Comparison of ENCODE assay signal across 8 cellular contexts in the genomic region with DNA sequence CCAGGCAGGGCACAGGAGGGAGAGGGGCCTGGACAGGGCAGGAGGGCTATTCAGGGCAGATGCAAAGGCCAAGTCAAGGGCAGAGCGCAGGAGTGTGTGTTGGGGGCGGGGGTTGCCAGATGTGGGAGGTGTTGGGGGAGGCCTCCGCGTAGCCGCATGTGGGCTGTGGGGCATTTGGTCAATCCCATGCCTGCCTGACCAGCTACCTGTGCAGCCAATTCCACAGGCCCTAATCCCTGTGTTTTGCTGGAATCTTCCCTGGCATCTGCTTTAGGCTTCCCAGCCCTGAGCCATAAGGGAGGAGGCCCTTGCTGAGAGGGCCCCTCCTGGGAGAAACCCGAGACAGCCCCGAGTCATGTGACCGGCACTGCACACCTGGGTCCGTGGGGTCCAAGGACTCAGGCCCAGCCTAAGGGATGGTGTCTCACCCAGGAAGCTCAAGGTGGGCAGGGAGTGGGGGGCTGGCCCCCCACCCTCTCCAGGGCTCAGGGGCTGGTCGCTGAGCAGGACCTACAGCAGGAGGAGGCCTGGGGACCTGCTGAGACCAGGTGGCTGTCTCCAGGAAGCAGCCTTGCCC. TPM values are rescaled to one million over a fixed set of nuclear protein-coding genes. Genes with fewer than 3 reads are reported as not detected.
A peak's percentile ranks its signal among the peaks of the same experiment; 100 is the strongest.
DNase-seq lines count a peak whose midpoint lies in the region; ATAC-seq and TF ChIP-seq lines count a peak whose summit lies in the region.

No MANE protein-coding gene starts in this region.

- ATAC-seq in HG02870 (IDR thresholded peaks at IDR 0.05; ENCODE audit: unreplicated experiment) (peak; percentile 12), SK-N-SH treated with all-trans-retinoic acid at 6 μM for 48 hours (peak; percentile 27)

- no peak for TF ChIP-seq CTCF in mesothelial cell of epicardium (IDR thresholded peaks at IDR 0.05; ENCODE audit: unreplicated experiment)

- H3K9me3 ChIP-seq in iPS DF 6.9 (ENCODE audit: control insufficient read depth, insufficient read depth, low read length), result no peaks in the 10 kb centered on the region
- H3K9me3 ChIP-seq in thymus (ENCODE audit: control insufficient read depth), result no peaks in the 10 kb centered on the region

- peak; percentile 40 for DNase-seq in activated CD4-positive, alpha-beta T cell treated with anti-CD3 and anti-CD28 coated beads for 48 hours
- DNase-seq in activated CD4-positive, alpha-beta T cell treated with anti-CD3 and anti-CD28 coated beads for 1 hour, result no peak
- DNase-seq in iPS DF 6.9 (ENCODE audit: low read depth, low spot score) (no peak), mesothelial cell of epicardium (ENCODE audit: low spot score in 2 of 2, unreplicated experiment in 2 of 2) (no peak)
- DNase-seq in NK-92 treated with Interleukin-12 subunit alpha and Interleukin-12 subunit beta, amount 100 ng/mL, for 24 hours (lab: John Stamatoyannopoulos, UW), result no peak

- H3K36me3 ChIP-seq in iPS DF 6.9 (ENCODE audit: control insufficient read depth, insufficient read depth, low read length), result peaks cover 2% of the 10 kb centered on the region; the same call in 1 of the 2 replicates
- peaks cover 31% of the 10 kb centered on the region for H3K36me3 ChIP-seq in thymus (ENCODE audit: control insufficient read depth, insufficient read depth)

- H3K4me3 ChIP-seq in iPS DF 6.9 (ENCODE audit: low read length) (no peak overlapping the region), thymus (ENCODE audit: low read length) (peak overlapping the region; percentile 42)

- no peak overlapping the region for H3K4me3 Mint-ChIP-seq in mesothelial cell of epicardium

- no peaks in the 10 kb centered on the region for H3K27me3 ChIP-seq in iPS DF 6.9 (ENCODE audit: control insufficient read depth, insufficient read depth, low read length)
- H3K27me3 ChIP-seq in thymus (ENCODE audit: control insufficient read depth, insufficient read depth), result no peaks in the 10 kb centered on the region

- H3K36me3 Mint-ChIP-seq in mesothelial cell of epicardium, result peaks cover 9% of the 10 kb centered on the region

- H3K4me1 Mint-ChIP-seq in mesothelial cell of epicardium, result peaks cover 15% of the 10 kb centered on the region

- no peak overlapping the region for H3K27ac Mint-ChIP-seq in mesothelial cell of epicardium

- H3K27me3 Mint-ChIP-seq in mesothelial cell of epicardium (ENCODE audit: low read depth), result no peaks in the 10 kb centered on the region

- peak overlapping the region; percentile 31 for H3K27ac ChIP-seq in iPS DF 6.9 (ENCODE audit: low read length)
- peak overlapping the region; percentile 98 for H3K27ac ChIP-seq in thymus (ENCODE audit: low read depth)

- peaks cover 17% of the 10 kb centered on the region for H3K4me1 ChIP-seq in iPS DF 6.9 (ENCODE audit: control insufficient read depth, insufficient read depth, low read length)
- peaks cover 50% of the 10 kb centered on the region for H3K4me1 ChIP-seq in thymus (ENCODE audit: control insufficient read depth, insufficient read depth, low read length)

- WGBS in iPS DF 6.9 (ENCODE audit: insufficient coverage, insufficient read length), result no CpG with 5 or more reads among the region's 10 CpGs
- WGBS in thymus, result 53% methylated on average over 10 of the region's 10 CpGs

- H3K9me3 Mint-ChIP-seq in mesothelial cell of epicardium, result no peaks in the 10 kb centered on the region

TF ChIP-seq in SK-N-SH treated with all-trans-retinoic acid at 6 μM for 48 hours, 23 proteins besides CTCF, POLR2A, EP300 and RAD21:
- TF ChIP-seq, protein P1, sequence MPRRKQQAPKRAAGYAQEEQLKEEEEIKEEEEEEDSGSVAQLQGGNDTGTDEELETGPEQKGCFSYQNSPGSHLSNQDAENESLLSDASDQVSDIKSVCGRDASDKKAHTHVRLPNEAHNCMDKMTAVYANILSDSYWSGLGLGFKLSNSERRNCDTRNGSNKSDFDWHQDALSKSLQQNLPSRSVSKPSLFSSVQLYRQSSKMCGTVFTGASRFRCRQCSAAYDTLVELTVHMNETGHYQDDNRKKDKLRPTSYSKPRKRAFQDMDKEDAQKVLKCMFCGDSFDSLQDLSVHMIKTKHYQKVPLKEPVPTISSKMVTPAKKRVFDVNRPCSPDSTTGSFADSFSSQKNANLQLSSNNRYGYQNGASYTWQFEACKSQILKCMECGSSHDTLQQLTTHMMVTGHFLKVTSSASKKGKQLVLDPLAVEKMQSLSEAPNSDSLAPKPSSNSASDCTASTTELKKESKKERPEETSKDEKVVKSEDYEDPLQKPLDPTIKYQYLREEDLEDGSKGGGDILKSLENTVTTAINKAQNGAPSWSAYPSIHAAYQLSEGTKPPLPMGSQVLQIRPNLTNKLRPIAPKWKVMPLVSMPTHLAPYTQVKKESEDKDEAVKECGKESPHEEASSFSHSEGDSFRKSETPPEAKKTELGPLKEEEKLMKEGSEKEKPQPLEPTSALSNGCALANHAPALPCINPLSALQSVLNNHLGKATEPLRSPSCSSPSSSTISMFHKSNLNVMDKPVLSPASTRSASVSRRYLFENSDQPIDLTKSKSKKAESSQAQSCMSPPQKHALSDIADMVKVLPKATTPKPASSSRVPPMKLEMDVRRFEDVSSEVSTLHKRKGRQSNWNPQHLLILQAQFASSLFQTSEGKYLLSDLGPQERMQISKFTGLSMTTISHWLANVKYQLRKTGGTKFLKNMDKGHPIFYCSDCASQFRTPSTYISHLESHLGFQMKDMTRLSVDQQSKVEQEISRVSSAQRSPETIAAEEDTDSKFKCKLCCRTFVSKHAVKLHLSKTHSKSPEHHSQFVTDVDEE (CRISPR knock-in tag; IDR thresholded peaks at IDR 0.05), result no peak
- TF ChIP-seq ESRRG (CRISPR knock-in tag; IDR thresholded peaks at IDR 0.05) (no peak), CSDC2 (CRISPR knock-in tag; IDR thresholded peaks at IDR 0.05) (no peak), OSR1 (CRISPR knock-in tag; IDR thresholded peaks at IDR 0.05) (no peak)
- TF ChIP-seq, protein P2, sequence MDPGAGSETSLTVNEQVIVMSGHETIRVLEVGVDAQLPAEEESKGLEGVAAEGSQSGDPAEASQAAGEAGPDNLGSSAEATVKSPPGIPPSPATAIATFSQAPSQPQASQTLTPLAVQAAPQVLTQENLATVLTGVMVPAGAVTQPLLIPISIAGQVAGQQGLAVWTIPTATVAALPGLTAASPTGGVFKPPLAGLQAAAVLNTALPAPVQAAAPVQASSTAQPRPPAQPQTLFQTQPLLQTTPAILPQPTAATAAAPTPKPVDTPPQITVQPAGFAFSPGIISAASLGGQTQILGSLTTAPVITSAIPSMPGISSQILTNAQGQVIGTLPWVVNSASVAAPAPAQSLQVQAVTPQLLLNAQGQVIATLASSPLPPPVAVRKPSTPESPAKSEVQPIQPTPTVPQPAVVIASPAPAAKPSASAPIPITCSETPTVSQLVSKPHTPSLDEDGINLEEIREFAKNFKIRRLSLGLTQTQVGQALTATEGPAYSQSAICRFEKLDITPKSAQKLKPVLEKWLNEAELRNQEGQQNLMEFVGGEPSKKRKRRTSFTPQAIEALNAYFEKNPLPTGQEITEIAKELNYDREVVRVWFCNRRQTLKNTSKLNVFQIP (CRISPR knock-in tag; IDR thresholded peaks at IDR 0.05; ENCODE audit: borderline replicate concordance, low read depth), result no peak

RNA-seq across cellular contexts. Expression of a gene that starts 20.3 kb away (rescaled TPM):
- polyA plus RNA-seq in thymus, result 5.7 TPM
- 20.6 to 21.6 TPM (median 21.2 TPM) in 3 replicates for total RNA-seq in mesothelial cell of epicardium

RNA-seq across cellular contexts. Expression of a gene that starts 33.5 kb away (rescaled TPM):
- polyA plus RNA-seq in thymus, result 95.4 TPM
- 54.4 to 56.6 TPM (median 55.7 TPM) in 3 replicates for total RNA-seq in mesothelial cell of epicardium

RNA-seq across cellular contexts. Expression of a gene that starts 42.1 kb away (rescaled TPM):
- 0.18 TPM for polyA plus RNA-seq in thymus
- total RNA-seq in mesothelial cell of epicardium, result not detected in 3 replicates

RNA-seq across cellular contexts. Expression of a gene that starts 45.7 kb away (rescaled TPM):
- 19.1 TPM for polyA plus RNA-seq in thymus
- total RNA-seq in mesothelial cell of epicardium, result 6.2 to 6.6 TPM (median 6.5 TPM) in 3 replicates

RNA-seq across cellular contexts. Expression of a gene that starts 47.6 kb away (rescaled TPM):
- 0.94 TPM for polyA plus RNA-seq in thymus
- 0.20 to 1.0 TPM (median 0.75 TPM) in 3 replicates for total RNA-seq in mesothelial cell of epicardium
